ENCODE assay signal across 1 cellular context in the genomic region with DNA sequence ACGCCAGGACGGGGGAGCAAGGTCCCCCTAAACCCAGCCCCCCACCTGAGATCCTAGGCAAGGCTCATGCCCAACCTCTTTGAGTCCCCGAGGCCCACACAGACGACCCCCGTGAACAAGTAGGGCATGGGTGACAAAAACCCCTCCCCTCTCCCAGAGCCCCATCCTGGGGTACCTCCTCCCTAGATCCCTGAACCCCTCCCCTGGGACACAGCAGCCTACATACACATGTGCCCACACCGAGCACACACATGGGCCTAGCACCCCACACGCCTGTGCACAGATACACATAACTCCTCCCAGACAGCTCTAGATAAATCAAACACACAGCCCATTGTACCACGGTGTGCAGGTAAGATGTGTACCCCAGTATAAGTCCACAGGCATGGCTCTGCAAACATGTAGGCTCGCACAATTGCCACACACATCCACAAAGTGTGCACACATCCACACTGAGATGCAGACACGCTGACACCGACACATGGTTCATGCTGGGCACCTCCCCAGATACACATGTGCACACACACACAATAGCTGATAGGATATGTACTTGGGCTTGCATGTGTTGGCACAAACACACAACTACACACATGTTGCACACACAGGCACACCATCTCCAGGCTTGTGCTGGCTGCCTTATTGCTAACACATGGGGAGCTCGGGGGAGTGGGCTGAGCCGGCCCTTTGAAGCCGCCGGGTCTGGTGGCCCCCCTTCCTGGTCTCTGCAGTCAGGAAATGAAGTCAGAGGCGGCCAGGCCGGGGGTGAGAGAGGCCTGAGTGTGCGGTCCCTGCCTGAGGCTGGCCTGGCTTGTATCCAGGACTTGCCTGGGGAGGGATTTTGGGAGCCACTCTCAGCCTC.
A peak's percentile ranks its signal among the peaks of the same experiment; 100 is the strongest.
TF ChIP-seq lines count a peak whose summit lies in the region.

No MANE protein-coding gene starts in this region.

TF ChIP-seq in HepG2, 621 proteins besides CTCF, POLR2A, EP300 and RAD21 (continued from another document and continues in another):
- TF ChIP-seq, protein P1, sequence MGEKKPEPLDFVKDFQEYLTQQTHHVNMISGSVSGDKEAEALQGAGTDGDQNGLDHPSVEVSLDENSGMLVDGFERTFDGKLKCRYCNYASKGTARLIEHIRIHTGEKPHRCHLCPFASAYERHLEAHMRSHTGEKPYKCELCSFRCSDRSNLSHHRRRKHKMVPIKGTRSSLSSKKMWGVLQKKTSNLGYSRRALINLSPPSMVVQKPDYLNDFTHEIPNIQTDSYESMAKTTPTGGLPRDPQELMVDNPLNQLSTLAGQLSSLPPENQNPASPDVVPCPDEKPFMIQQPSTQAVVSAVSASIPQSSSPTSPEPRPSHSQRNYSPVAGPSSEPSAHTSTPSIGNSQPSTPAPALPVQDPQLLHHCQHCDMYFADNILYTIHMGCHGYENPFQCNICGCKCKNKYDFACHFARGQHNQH (CRISPR knock-in tag; IDR thresholded peaks at IDR 0.05) = no peak
- TF ChIP-seq CREM (IDR thresholded peaks at IDR 0.05) (0 out of 2 replicates have a peak, but pooled peaks have one; percentile 32), CREM (CRISPR knock-in tag; IDR thresholded peaks at IDR 0.05) (no peak), JUN (CRISPR knock-in tag; IDR thresholded peaks at IDR 0.05) (no peak), TCF7 (IDR thresholded peaks at IDR 0.05; ENCODE audit: low read depth) (peak; percentile 84), POLR2G (IDR thresholded peaks at IDR 0.05; ENCODE audit: low read depth, low read length) (peak; percentile 62), ZBTB8A (CRISPR knock-in tag; IDR thresholded peaks at IDR 0.05; ENCODE audit: borderline replicate concordance, low read depth) (no peak), FOSL2 (CRISPR knock-in tag; IDR thresholded peaks at IDR 0.05) (no peak; the same call in 1 of the 2 replicates), ZNF333 (CRISPR knock-in tag; IDR thresholded peaks at IDR 0.05; ENCODE audit: borderline replicate concordance) (no peak), FOXP1 (IDR thresholded peaks at IDR 0.05) (no peak), FOXP1 (CRISPR knock-in tag; IDR thresholded peaks at IDR 0.05) (no peak), ZNF235 (CRISPR knock-in tag; IDR thresholded peaks at IDR 0.05; ENCODE audit: borderline replicate concordance) (no peak), PCBP1 (IDR thresholded peaks at IDR 0.05; ENCODE audit: borderline replicate concordance, low read depth, low read length) (no peak), THYN1 (CRISPR knock-in tag; IDR thresholded peaks at IDR 0.05; ENCODE audit: borderline replicate concordance, low read depth) (no peak), FOXA1 (IDR thresholded peaks at IDR 0.05) (no peak), FOXA1 (CRISPR knock-in tag; IDR thresholded peaks at IDR 0.05) (0 out of 2 replicates have a peak, but pooled peaks have one; percentile 27), RBM22 (optimal IDR thresholded peaks at IDR 0.05; ENCODE audit: low read length) (no peak), XBP1 (CRISPR knock-in tag; IDR thresholded peaks at IDR 0.05) (no peak), SIN3A (IDR thresholded peaks at IDR 0.05; ENCODE audit: borderline replicate concordance, low read depth, low read length) (no peak; the same call in 1 of the 2 replicates), ZNF616 (CRISPR knock-in tag; IDR thresholded peaks at IDR 0.05; ENCODE audit: low read depth) (no peak), MIXL1 (CRISPR knock-in tag; IDR thresholded peaks at IDR 0.05) (no peak), NBN (conservative IDR thresholded peaks at IDR 0.05) (no peak), GLI4 (CRISPR knock-in tag; IDR thresholded peaks at IDR 0.05; ENCODE audit: borderline replicate concordance) (no peak), ATF7 (IDR thresholded peaks at IDR 0.05) (no peak), ATF7 (CRISPR knock-in tag; IDR thresholded peaks at IDR 0.05) (0 out of 2 replicates have a peak, but pooled peaks have one; percentile 37), MTF2 (CRISPR knock-in tag; IDR thresholded peaks at IDR 0.05; ENCODE audit: borderline replicate concordance) (no peak), IKZF4 (CRISPR knock-in tag; IDR thresholded peaks at IDR 0.05; ENCODE audit: borderline replicate concordance, low read depth, not compliant biosample characterization) (no peak), ZMYM3 (CRISPR knock-in tag; IDR thresholded peaks at IDR 0.05) (no peak), HIVEP1 (CRISPR knock-in tag; IDR thresholded peaks at IDR 0.05) (no peak)
- TF ChIP-seq, protein P2, sequence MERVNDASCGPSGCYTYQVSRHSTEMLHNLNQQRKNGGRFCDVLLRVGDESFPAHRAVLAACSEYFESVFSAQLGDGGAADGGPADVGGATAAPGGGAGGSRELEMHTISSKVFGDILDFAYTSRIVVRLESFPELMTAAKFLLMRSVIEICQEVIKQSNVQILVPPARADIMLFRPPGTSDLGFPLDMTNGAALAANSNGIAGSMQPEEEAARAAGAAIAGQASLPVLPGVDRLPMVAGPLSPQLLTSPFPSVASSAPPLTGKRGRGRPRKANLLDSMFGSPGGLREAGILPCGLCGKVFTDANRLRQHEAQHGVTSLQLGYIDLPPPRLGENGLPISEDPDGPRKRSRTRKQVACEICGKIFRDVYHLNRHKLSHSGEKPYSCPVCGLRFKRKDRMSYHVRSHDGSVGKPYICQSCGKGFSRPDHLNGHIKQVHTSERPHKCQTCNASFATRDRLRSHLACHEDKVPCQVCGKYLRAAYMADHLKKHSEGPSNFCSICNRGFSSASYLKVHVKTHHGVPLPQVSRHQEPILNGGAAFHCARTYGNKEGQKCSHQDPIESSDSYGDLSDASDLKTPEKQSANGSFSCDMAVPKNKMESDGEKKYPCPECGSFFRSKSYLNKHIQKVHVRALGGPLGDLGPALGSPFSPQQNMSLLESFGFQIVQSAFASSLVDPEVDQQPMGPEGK (CRISPR knock-in tag; IDR thresholded peaks at IDR 0.05) = peak; percentile 81
- TF ChIP-seq, protein P3, sequence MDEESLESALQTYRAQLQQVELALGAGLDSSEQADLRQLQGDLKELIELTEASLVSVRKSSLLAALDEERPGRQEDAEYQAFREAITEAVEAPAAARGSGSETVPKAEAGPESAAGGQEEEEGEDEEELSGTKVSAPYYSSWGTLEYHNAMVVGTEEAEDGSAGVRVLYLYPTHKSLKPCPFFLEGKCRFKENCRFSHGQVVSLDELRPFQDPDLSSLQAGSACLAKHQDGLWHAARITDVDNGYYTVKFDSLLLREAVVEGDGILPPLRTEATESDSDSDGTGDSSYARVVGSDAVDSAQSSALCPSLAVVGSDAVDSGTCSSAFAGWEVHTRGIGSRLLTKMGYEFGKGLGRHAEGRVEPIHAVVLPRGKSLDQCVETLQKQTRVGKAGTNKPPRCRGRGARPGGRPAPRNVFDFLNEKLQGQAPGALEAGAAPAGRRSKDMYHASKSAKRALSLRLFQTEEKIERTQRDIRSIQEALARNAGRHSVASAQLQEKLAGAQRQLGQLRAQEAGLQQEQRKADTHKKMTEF (CRISPR knock-in tag; IDR thresholded peaks at IDR 0.05) = peak; percentile 55
- TF ChIP-seq, protein P4, sequence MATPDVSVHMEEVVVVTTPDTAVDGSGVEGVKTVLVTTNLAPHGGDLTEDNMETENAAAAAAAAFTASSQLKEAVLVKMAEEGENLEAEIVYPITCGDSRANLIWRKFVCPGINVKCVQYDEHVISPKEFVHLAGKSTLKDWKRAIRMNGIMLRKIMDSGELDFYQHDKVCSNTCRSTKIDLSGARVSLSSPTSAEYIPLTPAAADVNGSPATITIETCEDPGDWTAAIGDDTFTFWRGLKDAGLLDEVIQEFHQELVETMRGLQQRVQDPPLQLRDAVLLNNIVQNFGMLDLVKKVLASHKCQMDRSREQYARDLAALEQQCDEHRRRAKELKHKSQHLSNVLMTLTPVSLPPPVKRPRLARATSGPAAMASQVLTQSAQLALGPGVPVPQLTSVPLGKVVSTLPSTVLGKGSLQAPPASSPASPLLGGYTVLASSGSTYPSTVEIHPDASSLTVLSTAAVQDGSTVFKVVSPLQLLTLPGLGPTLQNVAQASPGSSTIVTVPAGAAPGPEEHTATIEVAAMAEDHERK (CRISPR knock-in tag; IDR thresholded peaks at IDR 0.05; ENCODE audit: low read depth) = no peak
- TF ChIP-seq, protein P5, sequence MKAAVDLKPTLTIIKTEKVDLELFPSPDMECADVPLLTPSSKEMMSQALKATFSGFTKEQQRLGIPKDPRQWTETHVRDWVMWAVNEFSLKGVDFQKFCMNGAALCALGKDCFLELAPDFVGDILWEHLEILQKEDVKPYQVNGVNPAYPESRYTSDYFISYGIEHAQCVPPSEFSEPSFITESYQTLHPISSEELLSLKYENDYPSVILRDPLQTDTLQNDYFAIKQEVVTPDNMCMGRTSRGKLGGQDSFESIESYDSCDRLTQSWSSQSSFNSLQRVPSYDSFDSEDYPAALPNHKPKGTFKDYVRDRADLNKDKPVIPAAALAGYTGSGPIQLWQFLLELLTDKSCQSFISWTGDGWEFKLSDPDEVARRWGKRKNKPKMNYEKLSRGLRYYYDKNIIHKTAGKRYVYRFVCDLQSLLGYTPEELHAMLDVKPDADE (CRISPR knock-in tag; IDR thresholded peaks at IDR 0.05) = no peak
- TF ChIP-seq, protein P6, sequence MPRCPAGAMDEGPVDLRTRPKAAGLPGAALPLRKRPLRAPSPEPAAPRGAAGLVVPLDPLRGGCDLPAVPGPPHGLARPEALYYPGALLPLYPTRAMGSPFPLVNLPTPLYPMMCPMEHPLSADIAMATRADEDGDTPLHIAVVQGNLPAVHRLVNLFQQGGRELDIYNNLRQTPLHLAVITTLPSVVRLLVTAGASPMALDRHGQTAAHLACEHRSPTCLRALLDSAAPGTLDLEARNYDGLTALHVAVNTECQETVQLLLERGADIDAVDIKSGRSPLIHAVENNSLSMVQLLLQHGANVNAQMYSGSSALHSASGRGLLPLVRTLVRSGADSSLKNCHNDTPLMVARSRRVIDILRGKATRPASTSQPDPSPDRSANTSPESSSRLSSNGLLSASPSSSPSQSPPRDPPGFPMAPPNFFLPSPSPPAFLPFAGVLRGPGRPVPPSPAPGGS (CRISPR knock-in tag; IDR thresholded peaks at IDR 0.05) = no peak
- TF ChIP-seq, protein P7, sequence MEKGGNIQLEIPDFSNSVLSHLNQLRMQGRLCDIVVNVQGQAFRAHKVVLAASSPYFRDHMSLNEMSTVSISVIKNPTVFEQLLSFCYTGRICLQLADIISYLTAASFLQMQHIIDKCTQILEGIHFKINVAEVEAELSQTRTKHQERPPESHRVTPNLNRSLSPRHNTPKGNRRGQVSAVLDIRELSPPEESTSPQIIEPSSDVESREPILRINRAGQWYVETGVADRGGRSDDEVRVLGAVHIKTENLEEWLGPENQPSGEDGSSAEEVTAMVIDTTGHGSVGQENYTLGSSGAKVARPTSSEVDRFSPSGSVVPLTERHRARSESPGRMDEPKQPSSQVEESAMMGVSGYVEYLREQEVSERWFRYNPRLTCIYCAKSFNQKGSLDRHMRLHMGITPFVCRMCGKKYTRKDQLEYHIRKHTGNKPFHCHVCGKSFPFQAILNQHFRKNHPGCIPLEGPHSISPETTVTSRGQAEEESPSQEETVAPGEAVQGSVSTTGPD (CRISPR knock-in tag; IDR thresholded peaks at IDR 0.05) = no peak
- TF ChIP-seq, protein P8, sequence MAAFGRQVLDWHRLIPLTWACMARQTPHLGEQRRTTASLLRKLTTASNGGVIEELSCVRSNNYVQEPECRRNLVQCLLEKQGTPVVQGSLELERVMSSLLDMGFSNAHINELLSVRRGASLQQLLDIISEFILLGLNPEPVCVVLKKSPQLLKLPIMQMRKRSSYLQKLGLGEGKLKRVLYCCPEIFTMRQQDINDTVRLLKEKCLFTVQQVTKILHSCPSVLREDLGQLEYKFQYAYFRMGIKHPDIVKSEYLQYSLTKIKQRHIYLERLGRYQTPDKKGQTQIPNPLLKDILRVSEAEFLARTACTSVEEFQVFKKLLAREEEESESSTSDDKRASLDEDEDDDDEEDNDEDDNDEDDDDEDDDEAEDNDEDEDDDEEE (CRISPR knock-in tag; IDR thresholded peaks at IDR 0.05) = no peak
- TF ChIP-seq, protein P9, sequence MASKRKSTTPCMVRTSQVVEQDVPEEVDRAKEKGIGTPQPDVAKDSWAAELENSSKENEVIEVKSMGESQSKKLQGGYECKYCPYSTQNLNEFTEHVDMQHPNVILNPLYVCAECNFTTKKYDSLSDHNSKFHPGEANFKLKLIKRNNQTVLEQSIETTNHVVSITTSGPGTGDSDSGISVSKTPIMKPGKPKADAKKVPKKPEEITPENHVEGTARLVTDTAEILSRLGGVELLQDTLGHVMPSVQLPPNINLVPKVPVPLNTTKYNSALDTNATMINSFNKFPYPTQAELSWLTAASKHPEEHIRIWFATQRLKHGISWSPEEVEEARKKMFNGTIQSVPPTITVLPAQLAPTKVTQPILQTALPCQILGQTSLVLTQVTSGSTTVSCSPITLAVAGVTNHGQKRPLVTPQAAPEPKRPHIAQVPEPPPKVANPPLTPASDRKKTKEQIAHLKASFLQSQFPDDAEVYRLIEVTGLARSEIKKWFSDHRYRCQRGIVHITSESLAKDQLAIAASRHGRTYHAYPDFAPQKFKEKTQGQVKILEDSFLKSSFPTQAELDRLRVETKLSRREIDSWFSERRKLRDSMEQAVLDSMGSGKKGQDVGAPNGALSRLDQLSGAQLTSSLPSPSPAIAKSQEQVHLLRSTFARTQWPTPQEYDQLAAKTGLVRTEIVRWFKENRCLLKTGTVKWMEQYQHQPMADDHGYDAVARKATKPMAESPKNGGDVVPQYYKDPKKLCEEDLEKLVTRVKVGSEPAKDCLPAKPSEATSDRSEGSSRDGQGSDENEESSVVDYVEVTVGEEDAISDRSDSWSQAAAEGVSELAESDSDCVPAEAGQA (IDR thresholded peaks at IDR 0.05; ENCODE audit: low read depth) = no peak
- TF ChIP-seq, protein P9 (CRISPR knock-in tag; IDR thresholded peaks at IDR 0.05; ENCODE audit: borderline replicate concordance) = no peak
- TF ChIP-seq, protein P10, sequence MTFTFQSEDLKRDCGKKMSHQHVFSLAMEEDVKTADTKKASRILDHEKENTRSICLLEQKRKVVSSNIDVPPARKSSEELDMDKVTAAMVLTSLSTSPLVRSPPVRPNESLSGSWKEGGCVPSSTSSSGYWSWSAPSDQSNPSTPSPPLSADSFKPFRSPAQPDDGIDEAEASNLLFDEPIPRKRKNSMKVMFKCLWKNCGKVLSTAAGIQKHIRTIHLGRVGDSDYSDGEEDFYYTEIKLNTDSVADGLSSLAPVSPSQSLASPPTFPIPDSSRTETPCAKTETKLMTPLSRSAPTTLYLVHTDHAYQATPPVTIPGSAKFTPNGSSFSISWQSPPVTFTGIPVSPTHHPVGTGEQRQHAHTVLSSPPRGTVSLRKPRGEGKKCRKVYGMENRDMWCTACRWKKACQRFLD (CRISPR knock-in tag; IDR thresholded peaks at IDR 0.05; ENCODE audit: borderline replicate concordance) = no peak
